ENCODE assay signal across 17 cellular contexts in genomic region chr6:157125531-157125930, GRCh38.
"Had no signal": no experiment of that assay in that cellular context is flagged by ENCODE, and none has a peak within 500 bp of the region (broad histone marks: within the 10 kb centered on the region; RNA-seq: fewer than 3 reads in every experiment).

No MANE protein-coding gene starts in this region.

- H3K27me3 ChIP-seq: cardiac muscle cell, neutrophil, right atrium auricular region, sigmoid colon, tibial artery had no signal

- H3K27ac ChIP-seq: neutrophil, right atrium auricular region, sigmoid colon, tibial artery had no signal

- H3K36me3 ChIP-seq: cardiac muscle cell, neutrophil, right atrium auricular region, sigmoid colon, tibial artery had no signal

- H3K4me3 ChIP-seq: cardiac muscle cell, right atrium auricular region, sigmoid colon, skin epidermis, tibial artery had no signal

- H3K9me3 ChIP-seq: neutrophil, right atrium auricular region, sigmoid colon, tibial artery had no signal

- ATAC-seq: left lobe of liver; stimulated activated naive CD8-positive, alpha-beta T cell treated with anti-CD3 and anti-CD28 coated beads, Interleukin-15, Interleukin-2, amounts not matched to agents 100 U/mL and 50 U/mL, for 24 hours had no signal

- DNase-seq: cerebellar nuclear complex; dermis blood vessel endothelial cell; foreskin melanocyte; head of caudate nucleus; hippocampal formation; kidney glomerular epithelial cell; mammary epithelial cell; posterior cingulate gyrus; sigmoid colon; stimulated activated CD4-positive, alpha-beta T cell treated with anti-CD3 and anti-CD28 coated beads, Interleukin-2, amount 100 ng/mL, for 48 hours; stimulated activated naive CD8-positive, alpha-beta T cell treated with anti-CD3 and anti-CD28 coated beads, Interleukin-15, Interleukin-2, amounts not matched to agents 100 U/mL and 50 U/mL, for 24 hours; tibial artery had no signal
